Comparison of ENCODE assay signal across 8 cellular contexts in the genomic region with DNA sequence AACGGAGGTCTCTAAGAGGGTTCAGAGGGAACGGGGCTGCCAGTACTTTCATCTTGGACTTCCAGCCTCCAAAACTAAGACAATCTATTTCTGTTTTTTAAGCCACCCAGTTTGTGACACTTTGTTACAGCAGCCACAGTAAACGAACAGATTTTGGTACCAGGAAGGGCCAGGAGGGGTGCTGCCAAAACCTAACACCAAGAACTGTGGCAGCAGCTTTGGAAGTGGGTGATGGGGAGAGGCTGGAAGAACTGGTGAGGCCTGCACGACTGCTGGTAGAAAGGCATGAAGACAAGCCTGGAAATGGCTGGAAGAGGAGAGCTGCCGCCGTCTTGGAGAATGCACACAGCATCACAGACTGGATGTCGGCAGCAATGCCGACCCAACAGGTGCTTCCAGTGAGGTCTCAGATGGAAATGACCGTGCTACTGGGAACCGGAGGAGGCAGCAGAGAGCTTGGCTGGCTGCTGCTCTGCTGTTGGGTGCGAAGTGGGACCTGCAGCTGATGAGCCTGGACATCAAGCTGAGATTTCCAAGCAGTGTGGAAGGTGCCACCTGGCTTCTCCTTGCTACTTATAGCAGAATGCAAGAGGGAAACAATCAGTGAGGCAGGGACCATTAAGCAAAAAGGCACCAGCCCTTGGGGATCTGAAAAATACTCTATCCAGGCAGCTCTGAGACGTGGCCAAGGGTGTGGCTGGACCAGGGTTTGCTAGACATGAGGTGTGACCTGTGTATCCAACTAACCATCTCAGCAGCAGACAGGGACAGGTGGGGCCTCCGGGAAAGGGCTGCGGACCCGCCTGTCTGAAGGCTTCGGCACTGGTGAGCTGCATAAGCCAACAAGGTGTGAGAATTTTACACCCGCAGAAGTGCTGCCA. TPM values are rescaled to one million over a fixed set of nuclear protein-coding genes. Genes with fewer than 3 reads are reported as not detected.
A peak's percentile ranks its signal among the peaks of the same experiment; 100 is the strongest.
DNase-seq lines count a peak whose midpoint lies in the region; ATAC-seq and TF ChIP-seq lines count a peak whose summit lies in the region.

No MANE protein-coding gene starts in this region.

- CTCF ChIA-PET in GM10248 (lab: Yijun Ruan, JAX), result interaction anchor here (0.9 to 1.7 kb wide), 10 partner anchors 9 to 56 kb away, joined by 3 to 7 read pairs (median 5); partner anchors contain the start of genes ANAPC2, RNF224 and SSNA1

- H3K4me1 Mint-ChIP-seq in naive thymus-derived CD8-positive, alpha-beta T cell, result peaks cover 0 to 13% (median under 1%) of the 10 kb centered on the region in 4 donors

- peak; percentile 62 to 69 for ATAC-seq in naive thymus-derived CD8-positive, alpha-beta T cell
- ATAC-seq in HG02763 (IDR thresholded peaks at IDR 0.05; ENCODE audit: unreplicated experiment) (no peak), HG03571 (IDR thresholded peaks at IDR 0.05; ENCODE audit: unreplicated experiment) (no peak)

- H3K36me3 Mint-ChIP-seq in naive thymus-derived CD8-positive, alpha-beta T cell, result peaks cover 0 to 17% (median 3%) of the 10 kb centered on the region in 3 donors

- H3K27ac Mint-ChIP-seq in naive thymus-derived CD8-positive, alpha-beta T cell, result peak overlapping the region in 4 of 10 donors; percentile 29 to 78 (median 50)

- POLR2A ChIA-PET in GM10248 (lab: Yijun Ruan, JAX), result no interaction called here
- POLR2A ChIA-PET in naive thymus-derived CD8-positive, alpha-beta T cell (lab: Charles Lee), result interaction anchor here (0.8 kb wide), 1 partner anchor 19 kb away, joined by 3 read pairs; no protein-coding TSS in a partner anchor

- peaks cover 0 to 2% (median 0%) of the 10 kb centered on the region in 5 donors for H3K27me3 Mint-ChIP-seq in naive thymus-derived CD8-positive, alpha-beta T cell

- no peaks in the 10 kb centered on the region for H3K9me3 Mint-ChIP-seq in naive thymus-derived CD8-positive, alpha-beta T cell

- TF ChIP-seq CTCF in AG09319 (IDR thresholded peaks at IDR 0.05; ENCODE audit: low read depth, low read length) (peak; percentile 46), GM10248 (IDR thresholded peaks at IDR 0.05; ENCODE audit: control extremely low read depth, extremely low read depth, low read depth, missing control alignments) (peak; percentile 43)

- DNase-seq in AG09319 (ENCODE audit: extremely low read depth, low read depth), result no peak
- peak; percentile 63 for DNase-seq in GM10248 (ENCODE audit: extremely low spot score)
- DNase-seq in NCI-H2227 treated with DMSO at 0.1 percent for 48 hours (lab: John Stamatoyannopoulos, UW), result peak; percentile 2
- peak; percentile 87 for DNase-seq in cerebellum (ENCODE audit: low spot score)
- peak in 1 of 10 donors; percentile 30 for DNase-seq in naive thymus-derived CD8-positive, alpha-beta T cell
- no peak for DNase-seq in DMS79 (lab: John Stamatoyannopoulos, UW)

- H3K4me3 Mint-ChIP-seq in naive thymus-derived CD8-positive, alpha-beta T cell, result no peak overlapping the region

RNA-seq across cellular contexts. Expression of gene TMEM210, which starts 4.7 kb away (rescaled TPM):
- not detected for total RNA-seq in cerebellum
- total RNA-seq in naive thymus-derived CD8-positive, alpha-beta T cell, result not detected
- not detected for polyA plus RNA-seq in naive thymus-derived CD8-positive, alpha-beta T cell

RNA-seq across cellular contexts. Expression of gene LRRC26, which starts 6.7 kb away (rescaled TPM):
- total RNA-seq in cerebellum, result 0.91 TPM
- total RNA-seq in naive thymus-derived CD8-positive, alpha-beta T cell, result not detected
- not detected for polyA plus RNA-seq in naive thymus-derived CD8-positive, alpha-beta T cell

RNA-seq across cellular contexts. Expression of gene ANAPC2, which starts 11.8 kb away (rescaled TPM):
- total RNA-seq in cerebellum, result 22.0 TPM
- total RNA-seq in naive thymus-derived CD8-positive, alpha-beta T cell, result 100 to 1,000 TPM; 143 to 146 TPM
- polyA plus RNA-seq in naive thymus-derived CD8-positive, alpha-beta T cell, result 1 to 10 TPM; 3.4 to 5.9 (median 4.3) TPM

RNA-seq across cellular contexts. Expression of gene SSNA1, which starts 11.9 kb away (rescaled TPM):
- total RNA-seq in cerebellum, result 16.4 TPM
- 10 to 100 TPM; 39.2 to 43.4 TPM for total RNA-seq in naive thymus-derived CD8-positive, alpha-beta T cell
- 100 to 1,000 TPM in 2 of 3 donors, 10 to 100 TPM in 1; 97.8 to 123 (median 119) TPM for polyA plus RNA-seq in naive thymus-derived CD8-positive, alpha-beta T cell

RNA-seq across cellular contexts. Expression of gene TPRN, which starts 24.0 kb away (rescaled TPM):
- total RNA-seq in cerebellum, result 7.3 TPM
- 10 to 100 TPM; 10.1 TPM for total RNA-seq in naive thymus-derived CD8-positive, alpha-beta T cell
- under 1 TPM; 0.15 to 0.42 (median 0.39) TPM for polyA plus RNA-seq in naive thymus-derived CD8-positive, alpha-beta T cell

Comparison
In these comparisons a context has a peak if more than half of its experiments do, and no peak if none do; other contexts are left out.
1. DNase-seq: peak in GM10248 (single experiment), NCI-H2227 treated with DMSO at 0.1 percent for 48 hours (single experiment) and cerebellum (single experiment); none in AG09319 (single experiment) and DMS79 (single experiment).
2. ATAC-seq: peak in naive thymus-derived CD8-positive, alpha-beta T cell (2 of 2); none in HG02763 (single experiment) and HG03571 (single experiment).